ENCODE assay signal across 22 cellular contexts in the genomic region with DNA sequence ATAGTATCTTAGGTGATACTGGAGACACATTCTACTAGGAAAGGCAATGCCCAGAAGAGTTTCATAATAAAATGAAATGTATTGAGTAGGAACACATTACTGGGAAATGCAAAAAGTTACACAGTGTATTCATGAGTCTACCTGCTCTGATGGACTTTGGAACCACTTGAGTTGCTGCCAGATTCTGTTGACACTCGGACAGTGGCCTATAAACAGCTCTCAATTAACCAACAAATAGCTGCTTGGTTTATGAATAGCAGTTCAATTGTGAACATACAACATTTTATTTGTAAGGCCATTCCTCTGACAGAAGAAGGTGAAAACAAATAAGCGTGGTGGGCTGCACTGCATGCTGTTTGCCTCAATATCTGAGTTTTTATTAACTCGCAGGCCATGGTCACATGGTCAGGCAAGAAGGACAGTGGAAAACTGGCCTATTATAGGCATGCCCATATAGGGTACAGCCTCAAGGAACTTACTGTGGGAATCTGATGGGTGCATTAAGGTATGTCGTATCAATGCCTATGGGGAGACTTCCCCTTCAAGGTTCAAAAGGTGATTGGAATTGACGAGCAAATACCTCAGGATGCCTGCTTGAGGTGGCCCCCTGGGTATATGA.
DNase-seq lines count a peak whose midpoint lies in the region; ATAC-seq and TF ChIP-seq lines count a peak whose summit lies in the region.
"Had no signal": no experiment of that assay in that cellular context is flagged by ENCODE, and none has a peak within 500 bp of the region (broad histone marks: within the 10 kb centered on the region; RNA-seq: fewer than 3 reads in every experiment).

No MANE protein-coding gene starts in this region.

- peak; percentile 95 for ATAC-seq in left colon
- ATAC-seq: CD8-positive, alpha-beta T cell; GM12878; HCT116 had no signal

- H3K4me3 Mint-ChIP-seq in T-helper 2 cell treated with Interferon-gamma antibody and Interleukin-4, amounts not matched to agents 5 μg/mL and 100 μg/mL, for 36 hours = no peak overlapping the region
- H3K4me3 Mint-ChIP-seq: CD8-positive, alpha-beta T cell had no signal

- H3K9me3 ChIP-seq in cardiac muscle cell (ENCODE audit: low read depth) (no peaks in the 10 kb centered on the region), osteoblast (ENCODE audit: low read depth, low read length) (no peaks in the 10 kb centered on the region)
- H3K9me3 ChIP-seq: MG63 had no signal

- no peaks in the 10 kb centered on the region for H4K20me1 ChIP-seq in osteoblast (ENCODE audit: insufficient read depth, low read length)

- no peaks in the 10 kb centered on the region for H3K36me3 ChIP-seq in cardiac muscle cell
- H3K36me3 ChIP-seq in osteoblast (ENCODE audit: insufficient read depth, low read length) = peaks cover 2% of the 10 kb centered on the region
- H3K36me3 ChIP-seq: MG63 had no signal

- intact Hi-C loops in cardiac septum (cut with DNase I) = no loop called here
- intact Hi-C loops in left colon (cut with DNase I, micrococcal nuclease) = no loop called here

- no peak overlapping the region for H2AFZ ChIP-seq in osteoblast (ENCODE audit: low read length)

- H3K4me1 Mint-ChIP-seq in T-helper 2 cell treated with Interferon-gamma antibody and Interleukin-4, amounts not matched to agents 5 μg/mL and 100 μg/mL, for 36 hours (ENCODE audit: low read depth) = no peaks in the 10 kb centered on the region

- DNase-seq in cardiac muscle cell (ENCODE audit: low read depth in 1 of 2, low spot score in 1 of 2) = peak in 1 of 2 donors; percentile 6
- no peak for DNase-seq in cardiac septum (ENCODE audit: low spot score)
- DNase-seq in left colon = peak; percentile 32 to 60
- DNase-seq in osteoblast (ENCODE audit: insufficient read length, low spot score, missing footprints) = peak; percentile 41
- DNase-seq in activated CD4-positive, alpha-beta T cell treated with anti-CD3 and anti-CD28 coated beads, Interleukin-2, amount 50 U/mL, for 48 hours = no peak
- no peak for DNase-seq in OCI-M1 (lab: John Stamatoyannopoulos, UW)
- no peak for DNase-seq in G401 (ENCODE audit: low spot score)
- DNase-seq in T-helper 2 cell treated with Interferon-gamma antibody and Interleukin-4, amounts not matched to agents 5 μg/mL and 100 μg/mL, for 36 hours (ENCODE audit: low spot score) = no peak
- DNase-seq: 8988T; AML-193; C1 segment of cervical spinal cord; CD8-positive, alpha-beta T cell; DMS79 treated with DMSO at 0.1 percent for 48 hours; Kasumi-1; MG63; NCI-H1417 treated with DMSO at 0.1 percent for 48 hours; NCI-H187; NCI-H446 treated with DMSO at 0.1 percent for 48 hours; NCI-H526 treated with DMSO at 0.1 percent for 48 hours; Right ventricle myocardium superior had no signal

- H3K27ac ChIP-seq in cardiac muscle cell (peak overlapping the region; percentile 77), osteoblast (ENCODE audit: low read depth, low read length) (no peak overlapping the region)

- no peak overlapping the region for H3K27ac Mint-ChIP-seq in T-helper 2 cell treated with Interferon-gamma antibody and Interleukin-4, amounts not matched to agents 5 μg/mL and 100 μg/mL, for 36 hours
- H3K27ac Mint-ChIP-seq: CD8-positive, alpha-beta T cell had no signal

- in situ Hi-C loops in G401 (cut with HindIII; ENCODE audit: low sequenced_read_pairs) = no loop called here

- H3K4me2 ChIP-seq in osteoblast (ENCODE audit: insufficient read depth, low read length) = no peak overlapping the region

- no peaks in the 10 kb centered on the region for H3K36me3 Mint-ChIP-seq in T-helper 2 cell treated with Interferon-gamma antibody and Interleukin-4, amounts not matched to agents 5 μg/mL and 100 μg/mL, for 36 hours (ENCODE audit: low read depth)

- H3K4me3 ChIP-seq in cardiac muscle cell = no peak overlapping the region
- H3K4me3 ChIP-seq in osteoblast (ENCODE audit: insufficient read depth, low read length) = no peak overlapping the region
- H3K4me3 ChIP-seq: GM12878, MG63 had no signal

- no peaks in the 10 kb centered on the region for H3K9me3 Mint-ChIP-seq in T-helper 2 cell treated with Interferon-gamma antibody and Interleukin-4, amounts not matched to agents 5 μg/mL and 100 μg/mL, for 36 hours
- H3K9me3 Mint-ChIP-seq: CD8-positive, alpha-beta T cell had no signal

- H3K27me3 Mint-ChIP-seq in T-helper 2 cell treated with Interferon-gamma antibody and Interleukin-4, amounts not matched to agents 5 μg/mL and 100 μg/mL, for 36 hours (ENCODE audit: low read depth) = no peaks in the 10 kb centered on the region

- peaks cover 23% of the 10 kb centered on the region for H3K4me1 ChIP-seq in cardiac muscle cell (ENCODE audit: low read depth)
- H3K4me1 ChIP-seq in osteoblast (ENCODE audit: insufficient read depth, low read length) = no peaks in the 10 kb centered on the region

- TF ChIP-seq CTCF in cardiac muscle cell (IDR thresholded peaks at IDR 0.05; ENCODE audit: low read depth, low read length) = no peak
- no peak for TF ChIP-seq CTCF in osteoblast (IDR thresholded peaks at IDR 0.05; ENCODE audit: extremely low read depth, low read depth, low read length)

- H3K79me2 ChIP-seq in osteoblast (ENCODE audit: insufficient read depth, low read length) = no peaks in the 10 kb centered on the region

- H3K27me3 ChIP-seq in cardiac muscle cell (no peaks in the 10 kb centered on the region), osteoblast (ENCODE audit: insufficient read depth, low read length) (no peaks in the 10 kb centered on the region)
- H3K27me3 ChIP-seq: MG63 had no signal

Comparison
In these comparisons a context has a peak if more than half of its experiments do, and no peak if none do; other contexts are left out.
1. DNase-seq: peak in left colon (2 of 2) and osteoblast (single experiment); none in cardiac septum (single experiment), activated CD4-positive, alpha-beta T cell treated with anti-CD3 and anti-CD28 coated beads, Interleukin-2, amount 50 U/mL, for 48 hours (0 of 2), OCI-M1 (single experiment), G401 (single experiment) and T-helper 2 cell treated with Interferon-gamma antibody and Interleukin-4, amounts not matched to agents 5 μg/mL and 100 μg/mL, for 36 hours (single experiment).